In the genomic region with DNA sequence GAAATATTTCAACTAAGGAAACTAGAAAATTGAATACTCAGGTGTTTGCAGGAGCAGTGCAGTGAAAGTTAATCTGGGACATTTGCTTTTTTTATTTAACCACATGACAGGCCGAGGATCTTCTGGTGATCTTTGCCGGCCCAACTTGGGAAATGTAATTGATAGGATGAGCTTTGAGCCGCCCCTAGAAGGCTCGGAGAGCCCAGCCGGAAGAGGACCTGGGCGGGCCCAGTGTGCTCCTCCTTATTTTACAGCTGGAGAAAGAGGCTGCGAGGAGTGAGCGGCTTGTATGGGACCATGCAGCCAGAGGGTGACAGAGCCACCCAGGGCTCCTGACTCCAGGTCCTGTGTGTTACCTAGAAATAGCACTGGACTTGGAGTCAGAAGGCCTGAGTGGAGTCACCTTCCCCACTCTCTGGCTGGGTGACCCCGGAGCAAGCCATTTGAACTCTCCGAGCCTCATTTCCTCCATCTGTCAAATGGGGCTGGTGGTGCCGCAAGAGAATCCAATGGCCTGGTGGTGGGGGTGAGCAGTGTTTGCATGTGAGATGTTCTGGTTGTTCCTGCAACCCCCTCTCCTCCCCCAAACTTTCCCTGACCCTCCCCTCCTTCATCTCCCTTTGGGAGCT, we compare ENCODE assay signal across 8 cellular contexts. TPM values are rescaled to one million over a fixed set of nuclear protein-coding genes. Genes with fewer than 3 reads are reported as not detected.
DNase-seq lines count a peak whose midpoint lies in the region; ATAC-seq, FAIRE-seq and TF ChIP-seq lines count a peak whose summit lies in the region.

No MANE protein-coding gene starts in this region.

- H2AFZ ChIP-seq in astrocyte (ENCODE audit: low read depth, low read length): peak overlapping the region; percentile 72

- H3K79me2 ChIP-seq in astrocyte (ENCODE audit: insufficient read depth, low read length): no peaks in the 10 kb centered on the region

- DNase-seq in NCI-H526 (lab: John Stamatoyannopoulos, UW) (peak; percentile 13 to 33), NCI-H526 treated with DMSO at 0.1 percent for 48 hours (lab: John Stamatoyannopoulos, UW) (no peak), astrocyte (ENCODE audit: low read depth) (no peak), kidney tubule cell (ENCODE audit: low spot score) (peak; percentile 23), NCI-H524 (lab: John Stamatoyannopoulos, UW) (no peak)

- H3K4me3 ChIP-seq in astrocyte (ENCODE audit: insufficient read depth, low read depth, low read length) (peak overlapping the region; percentile 68), subcutaneous abdominal adipose tissue (ENCODE audit: low read depth in 1 of 5, low read length in 5 of 5) (peak overlapping the region; percentile 71 to 92 (median 85))

- H3K36me3 ChIP-seq in astrocyte (ENCODE audit: insufficient read depth, low read length) (no peaks in the 10 kb centered on the region), subcutaneous abdominal adipose tissue (ENCODE audit: control insufficient read depth in 5 of 5, insufficient read depth in 5 of 5, low read length in 5 of 5) (no peaks in the 10 kb centered on the region)

- no peak overlapping the region for H3K27ac Mint-ChIP-seq in astrocyte (ENCODE audit: unreplicated experiment)

- H3K9ac ChIP-seq in astrocyte (ENCODE audit: low read length) (peak overlapping the region; percentile 49), subcutaneous abdominal adipose tissue (ENCODE audit: low read length in 5 of 5) (peak overlapping the region; percentile 66 to 87 (median 71))

- peaks cover 3% of the 10 kb centered on the region for H3K36me3 Mint-ChIP-seq in astrocyte (ENCODE audit: low read depth, unreplicated experiment)

- peaks cover 2% of the 10 kb centered on the region for H3K9me3 Mint-ChIP-seq in astrocyte (ENCODE audit: unreplicated experiment)

- H3K4me2 ChIP-seq in astrocyte (ENCODE audit: low read length): peak overlapping the region; percentile 98

- H3K4me1 ChIP-seq in astrocyte (ENCODE audit: insufficient read depth, low read length) (peaks cover 5% of the 10 kb centered on the region), subcutaneous abdominal adipose tissue (ENCODE audit: control insufficient read depth in 5 of 5, insufficient read depth in 5 of 5, low read length in 5 of 5) (peaks cover 4 to 56% (median 44%) of the 10 kb centered on the region in 5 donors)

- peaks cover 14% of the 10 kb centered on the region for H3K4me1 Mint-ChIP-seq in astrocyte (ENCODE audit: low read depth, unreplicated experiment)

- ATAC-seq in HG02678 (IDR thresholded peaks at IDR 0.05; ENCODE audit: unreplicated experiment) (no peak), HG03571 (IDR thresholded peaks at IDR 0.05; ENCODE audit: unreplicated experiment) (no peak)

- peak overlapping the region; percentile 81 for H3K4me3 Mint-ChIP-seq in astrocyte (ENCODE audit: unreplicated experiment)

- H3K9me3 ChIP-seq in astrocyte (ENCODE audit: insufficient read depth, low read depth, low read length) (no peaks in the 10 kb centered on the region), subcutaneous abdominal adipose tissue (ENCODE audit: control insufficient read depth in 5 of 5, low read length in 5 of 5) (no peaks in the 10 kb centered on the region)

- H4K20me1 ChIP-seq in astrocyte (ENCODE audit: insufficient read depth, low read length): peaks cover 4% of the 10 kb centered on the region

- no peak for TF ChIP-seq CTCF in astrocyte (IDR thresholded peaks at IDR 0.05; ENCODE audit: insufficient read depth, low read depth, low read length)

- peaks cover 16% of the 10 kb centered on the region for H3K27me3 Mint-ChIP-seq in astrocyte (ENCODE audit: low read depth, unreplicated experiment)

- H3K27me3 ChIP-seq in astrocyte (ENCODE audit: insufficient read depth, low read length): no peaks in the 10 kb centered on the region
- H3K27me3 ChIP-seq in subcutaneous abdominal adipose tissue (ENCODE audit: control insufficient read depth in 5 of 5, insufficient read depth in 4 of 5, low read length in 5 of 5): no peaks in the 10 kb centered on the region

- H3K27ac ChIP-seq in astrocyte (ENCODE audit: low read depth, low read length): no peak overlapping the region
- H3K27ac ChIP-seq in subcutaneous abdominal adipose tissue (ENCODE audit: low read depth, low read length): peak overlapping the region; percentile 84

- no peak for FAIRE-seq in astrocyte (lab: Jason Lieb, UNC)

RNA-seq across cellular contexts. Expression of gene PPARGC1B, which starts 2.5 kb away (rescaled TPM):
- 3.8 and 4.2 TPM in 2 replicates for total RNA-seq in astrocyte

Comparison
In these comparisons a context has a peak if more than half of its experiments do, and no peak if none do; other contexts are left out.
1. DNase-seq: peak in NCI-H526 (2 of 2) and kidney tubule cell (single experiment); none in NCI-H526 treated with DMSO at 0.1 percent for 48 hours (single experiment), astrocyte (single experiment) and NCI-H524 (0 of 2).